In genomic region chr5:173907686-173908371, GRCh38 we compare ENCODE assay signal across 10 cellular contexts. TPM values are rescaled to one million over a fixed set of nuclear protein-coding genes. Genes with fewer than 3 reads are reported as not detected.
DNase-seq lines count a peak whose midpoint lies in the region; ATAC-seq and TF ChIP-seq lines count a peak whose summit lies in the region.
"Had no signal": no experiment of that assay in that cellular context is flagged by ENCODE, and none has a peak within 500 bp of the region (broad histone marks: within the 10 kb centered on the region; RNA-seq: fewer than 3 reads in every experiment).

No MANE protein-coding gene starts in this region.

- H3K56ac ChIP-seq in IMR-90 (ENCODE audit: extremely low read depth, insufficient read depth, low read length) = no peak overlapping the region

- no peak overlapping the region for H2BK20ac ChIP-seq in IMR-90 (ENCODE audit: low read depth, low read length)

- BruUV-seq in IMR-90 (replicated peaks; lab: Mats Ljungman, UMichigan) = no TSS peak

- H4K8ac ChIP-seq in IMR-90 (ENCODE audit: low read depth in 2 of 2, low read length in 2 of 2) = no peak overlapping the region

- DNase-seq in ACHN (peak; percentile 2), IMR-90 (peak; percentile 28), cerebellar cortex (ENCODE audit: low spot score) (peak; percentile 59), lung (ENCODE audit: low spot score) (no peak), NCI-H2029 treated with DMSO at 0.1 percent for 48 hours (lab: John Stamatoyannopoulos, UW) (no peak), testis (no peak)
- DNase-seq: activated T-cell treated with anti-CD3 and anti-CD28 coated beads for 4 hours, NCI-H510A had no signal

- H3K4me3 ChIP-seq in IMR-90 (ENCODE audit: insufficient read depth, low read depth, low read length) (no peak overlapping the region), lung (no peak overlapping the region), testis (no peak overlapping the region)

- in situ Hi-C loops in ACHN (cut with HindIII; ENCODE audit: low pct_ligation_motif_present, low pct_unique_long_range_greater_than_20kb, low sequenced_read_pairs) (no loop called here), IMR-90 (cut with MboI; ENCODE audit: low sequenced_read_pairs) (no loop called here)

- ATAC-seq in IMR-90 (ENCODE audit: low read depth) = no peak
- no peak for ATAC-seq in lung (ENCODE audit: insufficient read depth, low FRiP score)
- no peak for ATAC-seq in GM19324 (IDR thresholded peaks at IDR 0.05; ENCODE audit: low FRiP score, unreplicated experiment)
- no peak for ATAC-seq in GM19035 (IDR thresholded peaks at IDR 0.05; ENCODE audit: unreplicated experiment)

- H2BK15ac ChIP-seq in IMR-90 (ENCODE audit: low read depth, low read length) = no peak overlapping the region

- no CpG with 5 or more reads among the region's 3 CpGs for WGBS in IMR-90 (ENCODE audit: extremely low coverage in 2 of 2, insufficient read length in 1 of 2), 2 experiments
- 60 to 72% methylated on average over 3 of the region's 3 CpGs for WGBS in lung, 2 donors
- 61 to 70% methylated on average over 3 of the region's 3 CpGs for WGBS in testis, 2 donors

- POLR2A ChIA-PET in IMR-90 (lab: Charles Lee; ENCODE audit: unreplicated experiment) = interaction anchor here (0.7 kb wide), 1 partner anchor 17 kb away, joined by 3 read pairs; no protein-coding TSS in a partner anchor

- H3K27ac ChIP-seq in IMR-90 (ENCODE audit: insufficient read depth, low read length) (no peak overlapping the region), lung (ENCODE audit: low read depth in 1 of 2, low read length in 1 of 2) (peak overlapping the region; percentile 33 to 59), testis (peak overlapping the region in 1 of 2 donors; percentile 54)

- peak overlapping the region; percentile 58; the same call in 1 of the 2 replicates for H3K14ac ChIP-seq in IMR-90 (replicated peaks; ENCODE audit: low read depth, low read length)

- H2BK120ac ChIP-seq in IMR-90 (ENCODE audit: low read depth, low read length) = no peak overlapping the region

- H3K79me1 ChIP-seq in IMR-90 (ENCODE audit: low read depth in 1 of 2, low read length in 2 of 2) = peaks cover 16 to 24% of the 10 kb centered on the region in 2 experiments

- no peak overlapping the region for H2AFZ ChIP-seq in IMR-90 (replicated peaks; ENCODE audit: low read length, poor library complexity)

- no peak overlapping the region for H3K4ac ChIP-seq in IMR-90 (ENCODE audit: low read depth, low read length)

- H3K36me3 ChIP-seq in IMR-90 (ENCODE audit: control insufficient read depth, insufficient read depth, low read length) = peaks cover 5% of the 10 kb centered on the region
- peaks cover 3 to 21% of the 10 kb centered on the region in 2 donors for H3K36me3 ChIP-seq in lung (ENCODE audit: control insufficient read depth in 2 of 2, insufficient read depth in 2 of 2, low read length in 2 of 2)
- no peaks in the 10 kb centered on the region for H3K36me3 ChIP-seq in testis (ENCODE audit: low read depth, missing control alignments)

- H3K4me1 ChIP-seq in IMR-90 (ENCODE audit: control insufficient read depth, insufficient read depth, low read length) (peaks cover 3% of the 10 kb centered on the region; the same call in 1 of the 2 replicates), lung (ENCODE audit: control insufficient read depth in 2 of 2, insufficient read depth in 2 of 2, low read length in 2 of 2) (peaks cover 8 to 14% of the 10 kb centered on the region in 2 donors), testis (peaks cover 25% of the 10 kb centered on the region)

- dilution Hi-C loops in IMR-90 (cut with HindIII; ENCODE audit: low sequenced_read_pairs, unreplicated experiment) = no loop called here

- peaks cover 3% of the 10 kb centered on the region; the same call in 1 of the 2 replicates for H3K9me1 ChIP-seq in IMR-90 (ENCODE audit: insufficient read depth, low read length)

- TF ChIP-seq RAD21 in IMR-90 (IDR thresholded peaks at IDR 0.05; ENCODE audit: low read length) = no peak

- H4K91ac ChIP-seq in IMR-90 (ENCODE audit: insufficient read depth, low read depth, low read length) = no peak overlapping the region

- no peak overlapping the region for H3K4me2 ChIP-seq in IMR-90 (ENCODE audit: low read depth, low read length)

- 0 out of 2 replicates have a peak overlapping the region, but pooled peaks have one; percentile 59 for H3K23ac ChIP-seq in IMR-90 (ENCODE audit: low read depth, low read length)

- H4K5ac ChIP-seq in IMR-90 (ENCODE audit: low read depth, low read length) = no peak overlapping the region

- H2AK9ac ChIP-seq in IMR-90 (replicated peaks; ENCODE audit: low read depth, low read length, poor library complexity) = no peak overlapping the region

- no peak overlapping the region for H2BK5ac ChIP-seq in IMR-90 (ENCODE audit: low read depth, low read length, poor library complexity, severe bottlenecking)

- H3K27me3 ChIP-seq in IMR-90 (ENCODE audit: control insufficient read depth, insufficient read depth, low read length) (no peaks in the 10 kb centered on the region), lung (ENCODE audit: control insufficient read depth, insufficient read depth) (no peaks in the 10 kb centered on the region), testis (no peaks in the 10 kb centered on the region)

- no peak overlapping the region for H3K18ac ChIP-seq in IMR-90 (ENCODE audit: low read depth, low read length)

- CTCF ChIA-PET in IMR-90 (lab: Yijun Ruan, JAX) = no interaction called here

- H3K9me3 ChIP-seq in IMR-90 (ENCODE audit: control insufficient read depth, insufficient read depth, low read length) (no peaks in the 10 kb centered on the region), lung (ENCODE audit: control insufficient read depth in 2 of 2, insufficient read depth in 1 of 2, low read length in 1 of 2) (no peaks in the 10 kb centered on the region), testis (no peaks in the 10 kb centered on the region)

- TF ChIP-seq CTCF in IMR-90 (conservative IDR thresholded peaks at IDR 0.05; ENCODE audit: low read depth, low read length) (no peak), lung (IDR thresholded peaks at IDR 0.05; ENCODE audit: control extremely low read depth, extremely low read depth) (no peak), testis (IDR thresholded peaks at IDR 0.05) (no peak)

- TF ChIP-seq POLR2A in IMR-90 (IDR thresholded peaks at IDR 0.05; ENCODE audit: low read depth, low read length) (no peak), testis (IDR thresholded peaks at IDR 0.05) (no peak)

- intact Hi-C loops in IMR-90 (cut with micrococcal nuclease) = no loop called here
- intact Hi-C loops in testis (cut with DNase I; ENCODE audit: low total_unique reads) = no loop called here

- H2AK5ac ChIP-seq in IMR-90 (ENCODE audit: low read depth, low read length) = no peak overlapping the region

- H3K9ac ChIP-seq in IMR-90 (ENCODE audit: low read depth, low read length) = no peak overlapping the region

- peaks cover 4% of the 10 kb centered on the region; the same call in 1 of the 2 replicates for H4K20me1 ChIP-seq in IMR-90 (ENCODE audit: insufficient read depth, low read length)

TF ChIP-seq in IMR-90, 13 proteins besides CTCF, POLR2A, EP300 and RAD21:
- TF ChIP-seq BHLHE40 (IDR thresholded peaks at IDR 0.05; ENCODE audit: low read depth, low read length) = no peak
- TF ChIP-seq CHD1 (IDR thresholded peaks at IDR 0.05; ENCODE audit: low read depth, low read length) = no peak
- TF ChIP-seq FOS (IDR thresholded peaks at IDR 0.05; ENCODE audit: low read depth, low read length) = no peak
- no peak for TF ChIP-seq MAFK (IDR thresholded peaks at IDR 0.05; ENCODE audit: low read depth, low read length)
- no peak for TF ChIP-seq MAZ (IDR thresholded peaks at IDR 0.05; ENCODE audit: borderline replicate concordance, low read depth, low read length)
- TF ChIP-seq NFE2L2 (IDR thresholded peaks at IDR 0.05; ENCODE audit: low read depth, low read length) = no peak
- TF ChIP-seq MXI1 (IDR thresholded peaks at IDR 0.05; ENCODE audit: borderline replicate concordance, low read depth, low read length) = no peak
- no peak for TF ChIP-seq RCOR1 (IDR thresholded peaks at IDR 0.05; ENCODE audit: insufficient replicate concordance, low read length)

RNA-seq across cellular contexts. Expression of gene CPEB4, which starts 19.7 kb away (rescaled TPM):
- 22.6 and 24.2 TPM in 2 replicates for total RNA-seq in IMR-90 (2012; rRNA removed)
- polyA plus RNA-seq in IMR-90 (2012; rRNA removed) = 7.8 and 8.5 TPM in 2 replicates
- 2.8 and 2.9 TPM in 2 replicates for polyA plus RNA-seq in IMR-90 (2012; cell fraction: cytosol; rRNA removed)
- 3.1 and 21.7 TPM in 2 replicates for polyA plus RNA-seq in IMR-90 (2012; cell fraction: nucleus; rRNA removed; ENCODE audit: low replicate concordance)
- 10 to 100 TPM; 52.5 to 62.2 TPM for total RNA-seq in lung
- polyA plus RNA-seq in lung = 10 to 100 TPM in 1 of 2 donors, 1 to 10 TPM in 1; 9.1 to 25.8 TPM
- 10 to 100 TPM; 52.9 to 64.4 TPM for total RNA-seq in testis
- 29.4 TPM for polyA plus RNA-seq in testis (ENCODE audit: insufficient read depth, low read depth, low replicate concordance)

Comparison
In these comparisons a context has a peak if more than half of its experiments do, and no peak if none do; other contexts are left out.
1. DNase-seq: peak in ACHN (single experiment), IMR-90 (single experiment) and cerebellar cortex (single experiment); none in lung (single experiment), NCI-H2029 treated with DMSO at 0.1 percent for 48 hours (single experiment) and testis (single experiment).